Comparison of ENCODE assay signal across 20 cellular contexts in the genomic region with DNA sequence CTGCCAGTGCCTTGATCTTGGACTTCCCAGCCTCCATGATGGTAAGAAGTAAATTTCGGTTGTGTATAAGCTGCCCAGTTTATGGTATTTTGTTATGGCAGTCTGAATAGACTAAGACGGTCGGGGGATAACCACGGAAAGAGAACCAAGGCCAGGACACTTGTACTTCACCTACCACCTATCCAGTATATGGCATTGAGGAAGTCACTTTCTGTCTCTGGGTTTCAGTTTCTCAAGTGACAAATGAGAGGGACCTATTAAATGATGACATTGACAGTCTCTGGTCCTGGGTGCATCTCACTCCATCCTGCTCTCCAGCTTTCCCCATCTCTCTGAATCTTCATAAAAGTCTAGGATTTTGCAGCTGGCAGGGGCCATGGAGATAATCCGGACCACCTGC. TPM values are rescaled to one million over a fixed set of nuclear protein-coding genes. Genes with fewer than 3 reads are reported as not detected.
DNase-seq lines count a peak whose midpoint lies in the region; ATAC-seq and TF ChIP-seq lines count a peak whose summit lies in the region.
"Had no signal": no experiment of that assay in that cellular context is flagged by ENCODE, and none has a peak within 500 bp of the region (broad histone marks: within the 10 kb centered on the region; RNA-seq: fewer than 3 reads in every experiment).

No MANE protein-coding gene starts in this region.

- no peaks in the 10 kb centered on the region for H3K4me1 Mint-ChIP-seq in stimulated activated memory B cell treated with anti-CD40 and anti-IgM and Interleukin-4, amounts not matched to agents 10 μg/mL and 1 μg/mL and 100 μg/mL, for 72 hours
- H3K4me1 Mint-ChIP-seq: CD8-positive, alpha-beta memory T cell had no signal

- H3K36me3 Mint-ChIP-seq in stimulated activated memory B cell treated with anti-CD40 and anti-IgM and Interleukin-4, amounts not matched to agents 10 μg/mL and 1 μg/mL and 100 μg/mL, for 72 hours: no peaks in the 10 kb centered on the region
- H3K36me3 Mint-ChIP-seq: CD8-positive, alpha-beta memory T cell had no signal

- H3K9me3 Mint-ChIP-seq in stimulated activated memory B cell treated with anti-CD40 and anti-IgM and Interleukin-4, amounts not matched to agents 10 μg/mL and 1 μg/mL and 100 μg/mL, for 72 hours: no peaks in the 10 kb centered on the region
- H3K9me3 Mint-ChIP-seq: CD8-positive, alpha-beta memory T cell; T-helper 1 cell treated with Interleukin-12 subunit alpha and Interleukin-12 subunit beta and Interleukin-4 antibody, amounts not matched to agents 30 μg/mL and 1 μg/mL, for 36 hours had no signal

- H3K27ac ChIP-seq in dorsolateral prefrontal cortex: no peak overlapping the region
- H3K27ac ChIP-seq in esophagus squamous epithelium: no peak overlapping the region
- H3K27ac ChIP-seq: PC-9 had no signal

- no peak overlapping the region for H3K27ac Mint-ChIP-seq in stimulated activated memory B cell treated with anti-CD40 and anti-IgM and Interleukin-4, amounts not matched to agents 10 μg/mL and 1 μg/mL and 100 μg/mL, for 72 hours
- H3K27ac Mint-ChIP-seq: CD8-positive, alpha-beta memory T cell; T-helper 1 cell treated with Interleukin-12 subunit alpha and Interleukin-12 subunit beta and Interleukin-4 antibody, amounts not matched to agents 30 μg/mL and 1 μg/mL, for 36 hours had no signal

- no peak overlapping the region for H3K4me3 ChIP-seq in dorsolateral prefrontal cortex
- no peak overlapping the region for H3K4me3 ChIP-seq in esophagus squamous epithelium
- H3K4me3 ChIP-seq: PC-9 had no signal

- TF ChIP-seq POLR2A in GM18505 (IDR thresholded peaks at IDR 0.05; ENCODE audit: borderline replicate concordance, extremely low read depth, insufficient read depth, insufficient read length) (no peak), esophagus squamous epithelium (IDR thresholded peaks at IDR 0.05) (no peak)

- intact Hi-C loops in dorsolateral prefrontal cortex (cut with DNase I): no loop called here
- intact Hi-C loops in esophagus squamous epithelium (cut with DNase I): no loop called here

- DNase-seq in RPMI8226 (peak; percentile 32), T-helper 1 cell (no peak), dorsolateral prefrontal cortex (no peak), esophagus squamous epithelium (lab: John Stamatoyannopoulos, UW) (no peak)
- DNase-seq: C1 segment of cervical spinal cord; CD8-positive, alpha-beta memory T cell; DMS53; EL; IMR-90; NCI-H1105 treated with DMSO at 0.1 percent for 48 hours; NCI-H1694; NCI-H510A; NCI-H774; PC-9 had no signal

- no peaks in the 10 kb centered on the region for H3K36me3 ChIP-seq in esophagus squamous epithelium

- peak; percentile 62 for ATAC-seq in GM18505 (IDR thresholded peaks at IDR 0.05; ENCODE audit: unreplicated experiment)
- peak; percentile 56 for ATAC-seq in GM21576 (IDR thresholded peaks at IDR 0.05; ENCODE audit: unreplicated experiment)
- ATAC-seq in stimulated activated memory B cell treated with anti-CD40 and anti-IgM and Interleukin-4, amounts not matched to agents 10 μg/mL and 1 μg/mL and 100 μg/mL, for 72 hours: peak; percentile 63

- no peaks in the 10 kb centered on the region for H3K27me3 Mint-ChIP-seq in stimulated activated memory B cell treated with anti-CD40 and anti-IgM and Interleukin-4, amounts not matched to agents 10 μg/mL and 1 μg/mL and 100 μg/mL, for 72 hours

- 78 to 82% methylated on average over 4 to 5 of the region's 5 CpGs for WGBS in esophagus squamous epithelium, 2 donors

- no peaks in the 10 kb centered on the region for H3K4me1 ChIP-seq in esophagus squamous epithelium

- TF ChIP-seq CTCF in dorsolateral prefrontal cortex (IDR thresholded peaks at IDR 0.05 in 54 of 56, conservative IDR thresholded peaks at IDR 0.05 in 2 of 56; ENCODE audit: low read depth in 1 of 56, partially characterized antibody in 56 of 56): no peak
- TF ChIP-seq CTCF in esophagus squamous epithelium (IDR thresholded peaks at IDR 0.05): no peak

- H3K9me3 ChIP-seq in esophagus squamous epithelium: no peaks in the 10 kb centered on the region

- H3K27me3 ChIP-seq in dorsolateral prefrontal cortex (no peaks in the 10 kb centered on the region), esophagus squamous epithelium (no peaks in the 10 kb centered on the region)

- no peak overlapping the region for H3K4me3 Mint-ChIP-seq in stimulated activated memory B cell treated with anti-CD40 and anti-IgM and Interleukin-4, amounts not matched to agents 10 μg/mL and 1 μg/mL and 100 μg/mL, for 72 hours
- H3K4me3 Mint-ChIP-seq: CD8-positive, alpha-beta memory T cell; T-helper 1 cell treated with Interleukin-12 subunit alpha and Interleukin-12 subunit beta and Interleukin-4 antibody, amounts not matched to agents 30 μg/mL and 1 μg/mL, for 36 hours had no signal

RNA-seq across cellular contexts. Expression of gene KCNK12, which starts 28.4 kb away (rescaled TPM):
- total RNA-seq in dorsolateral prefrontal cortex: 10 to 100 TPM in 119 of 120 experiments, 1 to 10 TPM in 1; 5.3 to 38.0 (median 20.1) TPM
- under 1 TPM in 2 of 4 donors, not detected in 2; 0.04 to 0.34 TPM for total RNA-seq in esophagus squamous epithelium
- total RNA-seq: H4, IMR-90, MCF 10A, PC-9 had no signal

Comparison
In these comparisons a context has a peak if more than half of its experiments do, and no peak if none do; other contexts are left out.
1. RNA of gene KCNK12, which starts 28.4 kb away (total RNA-seq): 5.3 to 38.0 TPM in dorsolateral prefrontal cortex; 0.04 to 0.34 TPM in esophagus squamous epithelium; every median in the first group is over 4 times any median in the second.
2. Peak in every context shown above with its lines, with median percentiles within 50 percentile points of each other: ATAC-seq.